In the genomic region with DNA sequence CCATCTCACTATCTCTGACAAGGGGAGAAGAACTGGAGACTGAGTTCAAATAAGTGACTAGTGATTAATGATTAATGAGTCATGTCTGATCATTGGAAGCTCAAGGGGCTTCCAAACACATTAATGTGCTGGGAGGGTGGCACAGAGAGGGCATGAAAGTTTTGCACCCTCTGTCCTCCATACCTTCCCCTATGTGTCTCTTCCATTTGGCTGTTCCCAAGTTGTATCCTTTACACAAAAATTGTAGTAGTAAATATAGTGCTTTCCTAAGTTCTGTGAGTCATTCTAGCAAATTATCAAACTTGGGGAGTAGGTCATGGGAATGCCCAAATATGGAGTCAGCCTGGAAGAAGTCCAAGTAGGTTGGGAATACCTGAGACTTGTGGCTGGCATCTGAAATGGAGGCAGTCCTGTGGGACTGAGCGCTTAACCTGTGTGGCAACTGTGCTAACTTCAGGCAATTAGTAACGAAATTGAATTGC, we compare ENCODE assay signal across 13 cellular contexts. TPM values are rescaled to one million over a fixed set of nuclear protein-coding genes. Genes with fewer than 3 reads are reported as not detected.
DNase-seq lines count a peak whose midpoint lies in the region; ATAC-seq, FAIRE-seq and TF ChIP-seq lines count a peak whose summit lies in the region.
"Had no signal": no experiment of that assay in that cellular context is flagged by ENCODE, and none has a peak within 500 bp of the region (broad histone marks: within the 10 kb centered on the region; RNA-seq: fewer than 3 reads in every experiment).

No MANE protein-coding gene starts in this region.

- H3K9ac ChIP-seq in fibroblast of lung (ENCODE audit: insufficient read depth, low read length) = no peak overlapping the region

- H3K9me3 ChIP-seq in Panc1 (ENCODE audit: control insufficient read depth, insufficient read depth, low read depth, low read length) = no peaks in the 10 kb centered on the region
- H3K9me3 ChIP-seq in fibroblast of lung (ENCODE audit: control insufficient read depth, insufficient read depth, low read depth, low read length) = no peaks in the 10 kb centered on the region
- H3K9me3 ChIP-seq in CD4-positive, alpha-beta T cell (ENCODE audit: control insufficient read depth, low read length) = no peaks in the 10 kb centered on the region
- H3K9me3 ChIP-seq: adrenal gland, sigmoid colon had no signal

- peak; percentile 73 for FAIRE-seq in H54 (lab: Jason Lieb, UNC)
- FAIRE-seq: GM12891 had no signal

- no peaks in the 10 kb centered on the region for H3K27me3 ChIP-seq in Panc1 (ENCODE audit: control insufficient read depth, insufficient read depth, low read length)
- no peaks in the 10 kb centered on the region for H3K27me3 ChIP-seq in fibroblast of lung (ENCODE audit: control insufficient read depth, insufficient read depth, low read length)
- H3K27me3 ChIP-seq in CD4-positive, alpha-beta T cell (ENCODE audit: control insufficient read depth, insufficient read depth, low read length) = no peaks in the 10 kb centered on the region
- H3K27me3 ChIP-seq: adrenal gland, sigmoid colon had no signal

- no peaks in the 10 kb centered on the region for H3K27me3 Mint-ChIP-seq in osteocyte (ENCODE audit: unreplicated experiment)
- no peaks in the 10 kb centered on the region for H3K27me3 Mint-ChIP-seq in CD4-positive, alpha-beta T cell
- H3K27me3 Mint-ChIP-seq: activated CD4-positive, alpha-beta T cell treated with anti-CD3 and anti-CD28 coated beads for 36 hours had no signal

- peak overlapping the region; percentile 31; the same call in 1 of the 2 replicates for H3K27ac ChIP-seq in Panc1 (ENCODE audit: low read length)
- H3K27ac ChIP-seq in fibroblast of lung (ENCODE audit: insufficient read depth, low read length) = no peak overlapping the region
- no peak overlapping the region for H3K27ac ChIP-seq in CD4-positive, alpha-beta T cell (ENCODE audit: low read depth, low read length)
- H3K27ac ChIP-seq: adrenal gland, sigmoid colon had no signal

- no peak for TF ChIP-seq POLR2A in H54 (IDR thresholded peaks at IDR 0.05; ENCODE audit: low read depth, low read length)

- H3K4me3 Mint-ChIP-seq in osteocyte (ENCODE audit: unreplicated experiment) = no peak overlapping the region
- no peak overlapping the region for H3K4me3 Mint-ChIP-seq in CD4-positive, alpha-beta T cell
- H3K4me3 Mint-ChIP-seq: activated CD4-positive, alpha-beta T cell treated with anti-CD3 and anti-CD28 coated beads for 36 hours had no signal

- intact Hi-C loops in Panc1 (cut with micrococcal nuclease; ENCODE audit: unreplicated experiment) = no loop called here
- intact Hi-C loops in CD4-positive, alpha-beta T cell (cut with DNase I, micrococcal nuclease) = no loop called here

- H3K36me3 Mint-ChIP-seq in osteocyte (ENCODE audit: unreplicated experiment) = peaks cover 2% of the 10 kb centered on the region
- peaks cover 13% of the 10 kb centered on the region for H3K36me3 Mint-ChIP-seq in CD4-positive, alpha-beta T cell (ENCODE audit: low read depth)

- H3K36me3 ChIP-seq in Panc1 (ENCODE audit: control insufficient read depth, insufficient read depth, low read length) = peaks cover 7% of the 10 kb centered on the region; the same call in 1 of the 2 replicates
- H3K36me3 ChIP-seq in fibroblast of lung (ENCODE audit: control insufficient read depth, insufficient read depth, low read length) = no peaks in the 10 kb centered on the region
- H3K36me3 ChIP-seq: adrenal gland, sigmoid colon had no signal

- no TSS peak for BruUV-seq in Panc1 (replicated peaks; lab: Mats Ljungman, UMichigan)

- POLR2A ChIA-PET in Panc1 (lab: Charles Lee) = no interaction called here
- POLR2A ChIA-PET in CD4-positive, alpha-beta T cell (lab: Charles Lee) = no interaction called here

- TF ChIP-seq CTCF in Panc1 (IDR thresholded peaks at IDR 0.05) (no peak), fibroblast of lung (conservative IDR thresholded peaks at IDR 0.05 in 1 of 2, IDR thresholded peaks at IDR 0.05 in 1 of 2; ENCODE audit: low read depth in 1 of 2, low read length in 2 of 2) (no peak), osteocyte (IDR thresholded peaks at IDR 0.05) (no peak), GM10266 (IDR thresholded peaks at IDR 0.05; ENCODE audit: control insufficient read depth, insufficient read depth, low read depth, missing control alignments) (no peak)
- no peak for TF ChIP-seq CTCF in CD4-positive, alpha-beta T cell (IDR thresholded peaks at IDR 0.05)

- H3K4me1 Mint-ChIP-seq in osteocyte (ENCODE audit: unreplicated experiment) = peaks cover 49% of the 10 kb centered on the region
- peaks cover 11% of the 10 kb centered on the region for H3K4me1 Mint-ChIP-seq in CD4-positive, alpha-beta T cell (ENCODE audit: low read depth)

- peak overlapping the region; percentile 79 for H3K27ac Mint-ChIP-seq in osteocyte (ENCODE audit: unreplicated experiment)
- H3K27ac Mint-ChIP-seq in CD4-positive, alpha-beta T cell = no peak overlapping the region
- H3K27ac Mint-ChIP-seq: activated CD4-positive, alpha-beta T cell treated with anti-CD3 and anti-CD28 coated beads for 36 hours had no signal

- no peak overlapping the region for H3K4me2 ChIP-seq in fibroblast of lung (ENCODE audit: extremely low read depth, insufficient read depth, low read length)

- no peaks in the 10 kb centered on the region for H3K9me3 Mint-ChIP-seq in osteocyte (ENCODE audit: unreplicated experiment)
- H3K9me3 Mint-ChIP-seq in CD4-positive, alpha-beta T cell = no peaks in the 10 kb centered on the region

- no peak for DNase-seq in H54 (ENCODE audit: insufficient read length, low spot score)
- DNase-seq in Panc1 (ENCODE audit: low read depth, low spot score) = no peak
- peak; percentile 47 to 74 for DNase-seq in fibroblast of lung (ENCODE audit: low read depth in 2 of 2)
- DNase-seq in osteocyte (ENCODE audit: extremely low spot score, unreplicated experiment) = no peak
- no peak for DNase-seq in CD4-positive, alpha-beta T cell
- DNase-seq in cerebellum (ENCODE audit: low spot score) = no peak
- DNase-seq in GM10266 (ENCODE audit: extremely low spot score) = no peak
- DNase-seq: activated CD4-positive, alpha-beta T cell treated with anti-CD3 and anti-CD28 coated beads for 36 hours; OCI-M1; sigmoid colon; stimulated activated naive CD8-positive, alpha-beta T cell treated with anti-CD3 and anti-CD28 coated beads, Interleukin-15, Interleukin-2, amounts not matched to agents 100 U/mL and 50 U/mL, for 24 hours had no signal

- H2AFZ ChIP-seq in fibroblast of lung (ENCODE audit: low read length) = no peak overlapping the region

- no peak for ATAC-seq in Panc1
- no peak for ATAC-seq in CD4-positive, alpha-beta T cell (ENCODE audit: poor library complexity)
- ATAC-seq: activated CD4-positive, alpha-beta T cell treated with anti-CD3 and anti-CD28 coated beads for 36 hours; stimulated activated naive CD8-positive, alpha-beta T cell treated with anti-CD3 and anti-CD28 coated beads, Interleukin-15, Interleukin-2, amounts not matched to agents 100 U/mL and 50 U/mL, for 24 hours had no signal

- peaks cover 87% of the 10 kb centered on the region for H3K79me2 ChIP-seq in fibroblast of lung (ENCODE audit: control insufficient read depth, insufficient read depth, low read length)

- H3K4me3 ChIP-seq in Panc1 (ENCODE audit: low read depth in 2 of 2, low read length in 2 of 2) = no peak overlapping the region
- no peak overlapping the region for H3K4me3 ChIP-seq in fibroblast of lung (replicated peaks in 1 of 4; ENCODE audit: control extremely low read depth in 1 of 4, insufficient read depth in 1 of 4, low read depth in 3 of 4, low read length in 4 of 4)
- H3K4me3 ChIP-seq: adrenal gland, sigmoid colon had no signal

- in situ Hi-C loops in Panc1 (cut with HindIII; ENCODE audit: low pct_unique_long_range_greater_than_20kb, low sequenced_read_pairs) = no loop called here

- H4K20me1 ChIP-seq in fibroblast of lung (ENCODE audit: control insufficient read depth, extremely low read depth, insufficient read depth, low read length) = no peaks in the 10 kb centered on the region

- peaks cover 13% of the 10 kb centered on the region; the same call in 1 of the 2 replicates for H3K4me1 ChIP-seq in Panc1 (ENCODE audit: control insufficient read depth, insufficient read depth, low read length)
- H3K4me1 ChIP-seq in fibroblast of lung (ENCODE audit: control insufficient read depth, extremely low read depth, insufficient read depth, low read length) = peaks cover 13% of the 10 kb centered on the region

- CTCF ChIA-PET in Panc1 (lab: Charles Lee) = no interaction called here
- CTCF ChIA-PET in CD4-positive, alpha-beta T cell (lab: Charles Lee) = no interaction called here

RNA-seq across cellular contexts. Expression of a gene that starts 4.1 kb away (rescaled TPM):
- 15.2 TPM for total RNA-seq in Panc1 (2021; ENCODE audit: unreplicated experiment)
- 8.7 TPM for polyA plus RNA-seq in Panc1 (2012; ENCODE audit: insufficient read length)
- 20.5 and 22.6 TPM in 2 replicates for total RNA-seq in fibroblast of lung
- polyA plus RNA-seq in fibroblast of lung = 31.6 and 35.1 TPM in 2 replicates
- polyA plus RNA-seq in fibroblast of lung (2012) = 37.2 and 40.7 TPM in 2 replicates
- polyA minus RNA-seq in fibroblast of lung (ENCODE audit: low replicate concordance) = 0.12 and 1.2 TPM in 2 replicates
- total RNA-seq in osteocyte = 43.8 and 45.0 TPM in 2 replicates
- total RNA-seq in CD4-positive, alpha-beta T cell = 10 to 100 TPM; 18.5 to 22.1 TPM
- 45.4 TPM for total RNA-seq in cerebellum

RNA-seq across cellular contexts. Expression of a gene that starts 22.4 kb away (rescaled TPM):
- total RNA-seq in Panc1 (2021; ENCODE audit: unreplicated experiment) (20.2 TPM), fibroblast of lung (120 and 131 TPM in 2 replicates), osteocyte (54.0 and 54.9 TPM in 2 replicates), cerebellum (140 TPM)
- 11.8 TPM for polyA plus RNA-seq in Panc1 (2012; ENCODE audit: insufficient read length)
- 52.9 and 53.0 TPM in 2 replicates for polyA plus RNA-seq in fibroblast of lung
- polyA plus RNA-seq in fibroblast of lung (2012) = 30.8 and 35.4 TPM in 2 replicates
- 26.5 and 29.9 TPM in 2 replicates for polyA minus RNA-seq in fibroblast of lung (ENCODE audit: low replicate concordance)
- 10 to 100 TPM; 60.1 to 62.5 TPM for total RNA-seq in CD4-positive, alpha-beta T cell

RNA-seq across cellular contexts. Expression of a gene that starts 25.3 kb away (rescaled TPM):
- total RNA-seq in Panc1 (2021; ENCODE audit: unreplicated experiment) = 3.0 TPM
- 3.1 TPM for polyA plus RNA-seq in Panc1 (2012; ENCODE audit: insufficient read length)
- total RNA-seq in fibroblast of lung = 14.6 and 15.7 TPM in 2 replicates
- 24.0 and 48.8 TPM in 2 replicates for polyA plus RNA-seq in fibroblast of lung
- polyA plus RNA-seq in fibroblast of lung (2012) = 19.5 and 38.6 TPM in 2 replicates
- 4.0 and 10.6 TPM in 2 replicates for polyA minus RNA-seq in fibroblast of lung (ENCODE audit: low replicate concordance)
- total RNA-seq in osteocyte = 0.26 and 0.54 TPM in 2 replicates
- total RNA-seq in CD4-positive, alpha-beta T cell = 1 to 10 TPM; 1.0 to 1.2 TPM
- total RNA-seq in cerebellum = 1.2 TPM

Comparison
In these comparisons a context has a peak if more than half of its experiments do, and no peak if none do; other contexts are left out.
1. DNase-seq: peak in fibroblast of lung (2 of 2); none in H54 (single experiment), Panc1 (single experiment), osteocyte (single experiment), CD4-positive, alpha-beta T cell (0 of 10), cerebellum (single experiment) and GM10266 (single experiment).